In the genomic region with DNA sequence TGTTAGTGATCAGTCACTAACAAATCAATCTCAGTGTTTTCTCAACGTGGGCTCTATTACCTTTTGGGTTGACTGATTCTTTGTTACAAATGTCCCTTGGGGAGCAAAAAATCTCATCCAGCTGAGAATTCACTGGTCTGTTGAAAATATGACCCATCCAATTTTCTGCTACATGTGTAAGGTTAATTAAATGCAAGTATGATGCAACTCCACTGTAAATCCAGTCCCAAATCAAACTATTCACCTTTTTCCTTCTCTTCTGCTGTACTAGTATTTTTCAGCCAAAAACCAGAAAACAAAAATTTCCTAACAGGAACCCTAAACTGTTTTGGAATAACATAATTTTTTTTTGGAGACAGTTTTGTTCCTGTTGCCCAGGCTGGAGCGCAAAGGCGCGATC, we compare ENCODE assay signal across 16 cellular contexts. TPM values are rescaled to one million over a fixed set of nuclear protein-coding genes. Genes with fewer than 3 reads are reported as not detected.
DNase-seq lines count a peak whose midpoint lies in the region; ATAC-seq and TF ChIP-seq lines count a peak whose summit lies in the region.
"Had no signal": no experiment of that assay in that cellular context is flagged by ENCODE, and none has a peak within 500 bp of the region (broad histone marks: within the 10 kb centered on the region; RNA-seq: fewer than 3 reads in every experiment).

No MANE protein-coding gene starts in this region.

- H3K4me3 ChIP-seq in BLaER1 (no peak overlapping the region), GM23248 (peak overlapping the region; percentile 95; the same call in 1 of the 2 replicates)
- H3K4me3 ChIP-seq: thoracic aorta had no signal

- no peak overlapping the region for H2AFZ ChIP-seq in GM23248

- WGBS in GM23248 (ENCODE audit: low coverage in 1 of 2, low lambda C conversion rate in 2 of 2, missing lambda C conversion rate in 2 of 2), 2 experiments: 86% methylated on average over 4 of the region's 4 CpGs

- no peak overlapping the region; the same call in 1 of the 2 replicates for H3K9ac ChIP-seq in BLaER1
- H3K9ac ChIP-seq in GM23248: peak overlapping the region; percentile 99

- H3K79me2 ChIP-seq in GM23248 (ENCODE audit: insufficient read depth): peaks cover 95% of the 10 kb centered on the region

- in situ Hi-C loops in GM23248 (cut with MboI): no loop called here

- H3K4me3 Mint-ChIP-seq in activated B cell treated with CpG ODN at 0.5 μM for 24 hours: no peak overlapping the region
- H3K4me3 Mint-ChIP-seq in immature natural killer cell: peak overlapping the region in 1 of 5 donors; percentile 2

- peaks cover 74% of the 10 kb centered on the region for H3K36me3 Mint-ChIP-seq in activated B cell treated with CpG ODN at 0.5 μM for 24 hours (ENCODE audit: low read depth)
- H3K36me3 Mint-ChIP-seq in immature natural killer cell: peaks cover 22 to 35% (median 29%) of the 10 kb centered on the region in 3 donors

- ATAC-seq in activated B cell treated with CpG ODN at 0.5 μM for 24 hours (ENCODE audit: low read depth) (no peak), GM18907 (IDR thresholded peaks at IDR 0.05; ENCODE audit: unreplicated experiment) (no peak)
- ATAC-seq: heart right ventricle, left colon had no signal

- CTCF ChIA-PET in activated B cell treated with CpG ODN at 0.5 μM for 24 hours (lab: Charles Lee): interaction anchor here (1.6 kb wide), 1 partner anchor 41 kb away, joined by 3 read pairs; no protein-coding TSS in a partner anchor

- H3K4me1 Mint-ChIP-seq in activated B cell treated with CpG ODN at 0.5 μM for 24 hours (peaks cover 78% of the 10 kb centered on the region), immature natural killer cell (peaks cover 69 to 98% of the 10 kb centered on the region in 2 donors)

- intact Hi-C loops in activated B cell treated with CpG ODN at 0.5 μM for 24 hours (cut with micrococcal nuclease): loop anchor here (5.0 kb wide), 2 partner anchors 46 to 1271 kb away; no protein-coding TSS in a partner anchor

- no peaks in the 10 kb centered on the region for H3F3A ChIP-seq in GM23248 (ENCODE audit: insufficient read depth)

- no peak overlapping the region for H3K27ac ChIP-seq in BLaER1
- peak overlapping the region; percentile 22 for H3K27ac ChIP-seq in GM23248
- H3K27ac ChIP-seq: heart right ventricle, thoracic aorta had no signal

- peak; percentile 13 for DNase-seq in GM23248
- DNase-seq in activated B cell treated with CpG ODN at 0.5 μM for 24 hours: no peak
- no peak for DNase-seq in immature natural killer cell
- DNase-seq in HPDE6-E6E7 (ENCODE audit: extremely low spot score): no peak
- no peak for DNase-seq in NCI-H748 treated with DMSO at 0.1 percent for 48 hours (lab: John Stamatoyannopoulos, UW)
- DNase-seq in T1000 (lab: John Stamatoyannopoulos, UW): no peak
- DNase-seq: activated effector memory CD4-positive, alpha-beta T cell treated with anti-CD3 and anti-CD28 coated beads, Interleukin-2, amount 50 U/mL, for 16 hours; caudate nucleus; erythroblast; heart right ventricle; left colon; NCI-H526 treated with DMSO at 0.1 percent for 48 hours; SIG-M5 had no signal

- H3K9me3 Mint-ChIP-seq in activated B cell treated with CpG ODN at 0.5 μM for 24 hours (no peaks in the 10 kb centered on the region), immature natural killer cell (no peaks in the 10 kb centered on the region)

- H3K36me3 ChIP-seq in BLaER1: peaks cover 55% of the 10 kb centered on the region
- peaks cover 43% of the 10 kb centered on the region for H3K36me3 ChIP-seq in GM23248 (ENCODE audit: low read depth)

- H3K4me2 ChIP-seq in BLaER1: peak overlapping the region; percentile 78
- peak overlapping the region; percentile 98 for H3K4me2 ChIP-seq in GM23248 (ENCODE audit: unreplicated experiment)

- no peaks in the 10 kb centered on the region for H3K27me3 ChIP-seq in BLaER1
- H3K27me3 ChIP-seq in GM23248 (replicated peaks; ENCODE audit: insufficient read depth): no peaks in the 10 kb centered on the region
- H3K27me3 ChIP-seq: heart right ventricle had no signal

- H3K27ac Mint-ChIP-seq in activated B cell treated with CpG ODN at 0.5 μM for 24 hours: peak overlapping the region; percentile 35
- H3K27ac Mint-ChIP-seq in immature natural killer cell: peak overlapping the region in 4 of 6 donors; percentile 18 to 100 (median 46)

- no peaks in the 10 kb centered on the region for H3K9me2 ChIP-seq in GM23248 (ENCODE audit: insufficient read depth)

- no peaks in the 10 kb centered on the region for H3K9me3 ChIP-seq in BLaER1
- H3K9me3 ChIP-seq in GM23248 (ENCODE audit: low read depth): no peaks in the 10 kb centered on the region
- H3K9me3 ChIP-seq: heart right ventricle, thoracic aorta had no signal

- H3K4me1 ChIP-seq in BLaER1 (peaks cover 48% of the 10 kb centered on the region), GM23248 (ENCODE audit: insufficient read depth) (peaks cover 31% of the 10 kb centered on the region)

- no peak for TF ChIP-seq CTCF in activated B cell treated with CpG ODN at 0.5 μM for 24 hours (IDR thresholded peaks at IDR 0.05)

- POLR2A ChIA-PET in activated B cell treated with CpG ODN at 0.5 μM for 24 hours (lab: Charles Lee): no interaction called here

- H4K20me1 ChIP-seq in BLaER1 (peaks cover 66% of the 10 kb centered on the region), GM23248 (ENCODE audit: insufficient read depth) (no peaks in the 10 kb centered on the region)

- no peaks in the 10 kb centered on the region for H3K27me3 Mint-ChIP-seq in activated B cell treated with CpG ODN at 0.5 μM for 24 hours
- H3K27me3 Mint-ChIP-seq in immature natural killer cell (ENCODE audit: low read depth in 3 of 3): peaks cover 4 to 9% (median 6%) of the 10 kb centered on the region in 3 donors

RNA-seq across cellular contexts. Expression of gene ERH, which starts 2.2 kb away (rescaled TPM):
- 70.4 and 132 TPM in 2 replicates for total RNA-seq in GM23248 (2014; rRNA removed; shearing (Covaris generic))
- polyA plus RNA-seq in GM23248 (2016; fragmentation: Nextera tagmentation; extraction: Ambion mirVana) (109 and 136 TPM in 2 replicates), immature natural killer cell (10 to 100 TPM; 39.4 to 78.0 (median 66.7) TPM)
- 252 and 273 TPM in 2 replicates for total RNA-seq in activated B cell treated with CpG ODN at 0.5 μM for 24 hours

RNA-seq across cellular contexts. Expression of gene SLC39A9, which starts 2.6 kb away (rescaled TPM):
- total RNA-seq in GM23248 (2014; rRNA removed; shearing (Covaris generic)): 89.7 and 90.9 TPM in 2 replicates
- polyA plus RNA-seq in GM23248 (2016; fragmentation: Nextera tagmentation; extraction: Ambion mirVana) (32.7 and 32.9 TPM in 2 replicates), immature natural killer cell (10 to 100 TPM; 14.2 to 23.9 (median 19.6) TPM)
- 46.4 and 54.5 TPM in 2 replicates for total RNA-seq in activated B cell treated with CpG ODN at 0.5 μM for 24 hours
